ENCODE assay signal across 1 cellular context in the genomic region with DNA sequence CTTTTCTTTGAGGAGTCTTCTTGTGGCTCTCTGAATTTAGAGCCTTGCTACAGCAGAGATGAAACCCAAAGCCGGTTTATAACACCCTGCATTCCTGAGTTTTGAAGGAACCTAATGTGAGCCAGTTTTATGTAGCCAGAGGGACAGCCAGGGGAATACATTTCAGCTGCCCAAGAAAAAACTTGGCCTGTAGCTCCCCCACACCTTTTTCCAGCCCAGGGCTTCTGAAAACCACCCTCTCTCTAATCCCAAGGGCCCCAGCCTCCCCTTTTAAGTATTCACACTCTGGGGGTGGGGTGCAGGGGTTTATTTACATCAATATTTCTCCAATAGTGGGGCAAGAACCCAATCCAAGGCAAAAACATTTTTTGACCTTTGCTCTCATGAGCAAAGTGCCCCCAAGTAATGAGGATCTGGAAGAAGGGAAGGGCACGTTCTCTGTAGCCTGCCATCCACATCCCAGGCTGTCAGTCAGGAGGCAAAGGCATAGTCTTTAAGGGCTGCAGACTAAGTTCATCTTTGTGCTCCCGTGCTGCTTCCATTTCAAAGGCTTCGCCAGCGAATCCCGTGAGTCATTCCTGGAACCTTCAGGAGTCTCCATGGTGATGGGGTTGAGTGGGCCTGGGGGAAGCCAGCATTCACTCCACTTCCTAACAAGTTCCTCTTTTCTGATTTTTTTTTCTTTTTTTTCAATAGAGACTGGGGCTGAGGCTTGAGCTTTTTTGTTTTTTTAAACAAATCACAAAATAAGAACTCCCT.
TF ChIP-seq lines count a peak whose summit lies in the region.

No MANE protein-coding gene starts in this region.

TF ChIP-seq in GM12878, 131 proteins besides CTCF, POLR2A, EP300 and RAD21 (continued from another document):
- TF ChIP-seq TARDBP (IDR thresholded peaks at IDR 0.05; ENCODE audit: borderline replicate concordance): no peak
- TF ChIP-seq, protein P1, sequence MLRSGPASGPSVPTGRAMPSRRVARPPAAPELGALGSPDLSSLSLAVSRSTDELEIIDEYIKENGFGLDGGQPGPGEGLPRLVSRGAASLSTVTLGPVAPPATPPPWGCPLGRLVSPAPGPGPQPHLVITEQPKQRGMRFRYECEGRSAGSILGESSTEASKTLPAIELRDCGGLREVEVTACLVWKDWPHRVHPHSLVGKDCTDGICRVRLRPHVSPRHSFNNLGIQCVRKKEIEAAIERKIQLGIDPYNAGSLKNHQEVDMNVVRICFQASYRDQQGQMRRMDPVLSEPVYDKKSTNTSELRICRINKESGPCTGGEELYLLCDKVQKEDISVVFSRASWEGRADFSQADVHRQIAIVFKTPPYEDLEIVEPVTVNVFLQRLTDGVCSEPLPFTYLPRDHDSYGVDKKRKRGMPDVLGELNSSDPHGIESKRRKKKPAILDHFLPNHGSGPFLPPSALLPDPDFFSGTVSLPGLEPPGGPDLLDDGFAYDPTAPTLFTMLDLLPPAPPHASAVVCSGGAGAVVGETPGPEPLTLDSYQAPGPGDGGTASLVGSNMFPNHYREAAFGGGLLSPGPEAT (IDR thresholded peaks at IDR 0.05; ENCODE audit: low read depth): no peak
- TF ChIP-seq PKNOX1 (IDR thresholded peaks at IDR 0.05): no peak
